In genomic region chr2:46983065-46983801, GRCh38 we compare ENCODE assay signal across 8 cellular contexts. TPM values are rescaled to one million over a fixed set of nuclear protein-coding genes. Genes with fewer than 3 reads are reported as not detected.
DNase-seq lines count a peak whose midpoint lies in the region; ATAC-seq and TF ChIP-seq lines count a peak whose summit lies in the region.

No MANE protein-coding gene starts in this region.

- H3K9me3 ChIP-seq in Peyer's patch (no peaks in the 10 kb centered on the region), fibroblast of lung (ENCODE audit: control insufficient read depth, insufficient read depth, low read depth, low read length) (no peaks in the 10 kb centered on the region), suprapubic skin (no peaks in the 10 kb centered on the region)

- H3K4me3 ChIP-seq in Peyer's patch (peak overlapping the region in 1 of 4 donors; percentile 26), fibroblast of lung (replicated peaks in 1 of 4; ENCODE audit: control extremely low read depth in 1 of 4, insufficient read depth in 1 of 4, low read depth in 3 of 4, low read length in 4 of 4) (no peak overlapping the region), suprapubic skin (no peak overlapping the region)

- H3K9ac ChIP-seq in fibroblast of lung (ENCODE audit: insufficient read depth, low read length): no peak overlapping the region

- 54% methylated on average over 13 of the region's 13 CpGs for whole genome bisulfite sequencing in suprapubic skin

- peak overlapping the region; percentile 65 to 84 (median 78) for H3K27ac ChIP-seq in Peyer's patch
- no peak overlapping the region for H3K27ac ChIP-seq in fibroblast of lung (ENCODE audit: insufficient read depth, low read length)
- peak overlapping the region; percentile 87 for H3K27ac ChIP-seq in suprapubic skin

- peaks cover 0 to 24% (median 0%) of the 10 kb centered on the region in 3 donors for H3K36me3 ChIP-seq in Peyer's patch
- peaks cover 19% of the 10 kb centered on the region for H3K36me3 ChIP-seq in fibroblast of lung (ENCODE audit: control insufficient read depth, insufficient read depth, low read length)
- peaks cover 25% of the 10 kb centered on the region for H3K36me3 ChIP-seq in suprapubic skin

- H2AFZ ChIP-seq in fibroblast of lung (ENCODE audit: low read length): no peak overlapping the region

- no peak for TF ChIP-seq CTCF in Peyer's patch (IDR thresholded peaks at IDR 0.05)
- TF ChIP-seq CTCF in fibroblast of lung (conservative IDR thresholded peaks at IDR 0.05 in 1 of 2, IDR thresholded peaks at IDR 0.05 in 1 of 2; ENCODE audit: low read depth in 1 of 2, low read length in 2 of 2): no peak
- no peak for TF ChIP-seq CTCF in suprapubic skin (IDR thresholded peaks at IDR 0.05)

- H3K4me2 ChIP-seq in fibroblast of lung (ENCODE audit: extremely low read depth, insufficient read depth, low read length): no peak overlapping the region

- TF ChIP-seq POLR2A in Peyer's patch (IDR thresholded peaks at IDR 0.05) (no peak), suprapubic skin (IDR thresholded peaks at IDR 0.05) (no peak)

- H3K79me2 ChIP-seq in fibroblast of lung (ENCODE audit: control insufficient read depth, insufficient read depth, low read length): peaks cover 23% of the 10 kb centered on the region

- H3K4me1 ChIP-seq in Peyer's patch: peaks cover 22 to 64% (median 46%) of the 10 kb centered on the region in 4 donors
- peaks cover 39% of the 10 kb centered on the region for H3K4me1 ChIP-seq in fibroblast of lung (ENCODE audit: control insufficient read depth, extremely low read depth, insufficient read depth, low read length)
- H3K4me1 ChIP-seq in suprapubic skin: peaks cover 64% of the 10 kb centered on the region

- no peaks in the 10 kb centered on the region for H4K20me1 ChIP-seq in fibroblast of lung (ENCODE audit: control insufficient read depth, extremely low read depth, insufficient read depth, low read length)

- ATAC-seq in GM18870 (IDR thresholded peaks at IDR 0.05; ENCODE audit: unreplicated experiment) (peak; percentile 34), HG03039 (IDR thresholded peaks at IDR 0.05; ENCODE audit: unreplicated experiment) (peak; percentile 27)

- H3K27me3 ChIP-seq in Peyer's patch (no peaks in the 10 kb centered on the region), fibroblast of lung (ENCODE audit: control insufficient read depth, insufficient read depth, low read length) (no peaks in the 10 kb centered on the region), suprapubic skin (no peaks in the 10 kb centered on the region)

- DNase-seq in AML-193 (lab: John Stamatoyannopoulos, UW): peak; percentile 67 to 77
- DNase-seq in Peyer's patch: peak in 2 of 3 donors; percentile 77 to 82
- DNase-seq in fibroblast of lung (ENCODE audit: low read depth in 2 of 2): peak; percentile 69 to 71
- DNase-seq in suprapubic skin (ENCODE audit: low spot score in 2 of 2): no peak
- DNase-seq in LoVo (ENCODE audit: low spot score): no peak
- DNase-seq in middle frontal gyrus (ENCODE audit: extremely low spot score, low spot score): no peak

- TF ChIP-seq EP300 in suprapubic skin (IDR thresholded peaks at IDR 0.05): no peak

RNA-seq across cellular contexts. Expression of gene TTC7A, which starts 42.2 kb away (rescaled TPM):
- total RNA-seq in Peyer's patch (100 to 1,000 TPM in 3 of 4 donors, 10 to 100 TPM in 1; 98.3 to 162 (median 122) TPM), fibroblast of lung (18.5 and 27.2 TPM in 2 replicates), suprapubic skin (10 to 100 TPM; 44.1 to 65.1 (median 48.3) TPM)
- polyA plus RNA-seq in fibroblast of lung: 11.6 and 21.1 TPM in 2 replicates
- 13.6 and 23.2 TPM in 2 replicates for polyA plus RNA-seq in fibroblast of lung (2012)
- polyA minus RNA-seq in fibroblast of lung (ENCODE audit: low replicate concordance): 33.7 and 37.0 TPM in 2 replicates

Comparison
In these comparisons a context has a peak if more than half of its experiments do, and no peak if none do; other contexts are left out.
1. DNase-seq: peak in AML-193 (2 of 2), Peyer's patch (2 of 3) and fibroblast of lung (2 of 2); none in suprapubic skin (0 of 2), LoVo (single experiment) and middle frontal gyrus (single experiment).